Comparison of ENCODE assay signal across 1 cellular context in the genomic region with DNA sequence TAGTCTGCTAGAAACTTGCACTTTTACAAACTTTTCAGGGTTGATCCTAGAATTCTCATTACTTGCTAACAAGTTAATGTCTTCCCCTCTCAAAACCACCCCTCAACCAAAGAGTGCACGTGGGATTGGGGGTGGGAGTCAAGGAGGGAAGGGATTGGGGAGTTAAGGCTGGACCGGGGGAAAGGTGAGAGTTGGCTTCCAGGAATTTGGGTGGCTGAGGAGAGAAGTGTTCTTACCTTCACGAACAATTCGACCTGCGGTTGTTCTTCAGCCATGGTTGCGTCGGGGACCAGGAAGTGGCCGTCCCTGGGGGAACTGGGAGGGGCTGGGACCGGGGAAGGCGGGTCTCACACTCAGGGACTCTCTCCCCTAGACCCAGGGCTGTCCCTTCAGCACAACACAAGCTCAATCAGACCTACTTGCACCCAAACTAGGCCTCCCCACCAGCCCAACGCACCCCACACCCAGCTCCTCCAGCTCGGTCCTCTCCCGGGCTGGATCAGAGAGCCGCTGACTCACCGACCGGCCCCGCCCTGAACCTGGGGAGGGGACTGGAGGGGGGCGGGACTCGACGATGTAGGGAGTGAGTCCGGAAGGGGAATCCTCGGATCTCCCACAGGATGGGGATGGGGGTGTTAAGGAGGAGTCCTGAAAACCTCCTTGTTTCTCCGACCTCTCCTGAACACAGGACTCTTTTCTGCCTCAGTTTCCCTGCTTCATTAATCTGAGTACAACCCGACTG.
TF ChIP-seq lines count a peak whose summit lies in the region.

A gene (minus strand): TSS at position 505 of the 742 bp plus-strand sequence. CDS start 230 bp downstream, at position 275.

TF ChIP-seq in HEK293, 187 proteins besides CTCF, POLR2A, EP300 and RAD21 (continued from another document):
- TF ChIP-seq, protein P1, sequence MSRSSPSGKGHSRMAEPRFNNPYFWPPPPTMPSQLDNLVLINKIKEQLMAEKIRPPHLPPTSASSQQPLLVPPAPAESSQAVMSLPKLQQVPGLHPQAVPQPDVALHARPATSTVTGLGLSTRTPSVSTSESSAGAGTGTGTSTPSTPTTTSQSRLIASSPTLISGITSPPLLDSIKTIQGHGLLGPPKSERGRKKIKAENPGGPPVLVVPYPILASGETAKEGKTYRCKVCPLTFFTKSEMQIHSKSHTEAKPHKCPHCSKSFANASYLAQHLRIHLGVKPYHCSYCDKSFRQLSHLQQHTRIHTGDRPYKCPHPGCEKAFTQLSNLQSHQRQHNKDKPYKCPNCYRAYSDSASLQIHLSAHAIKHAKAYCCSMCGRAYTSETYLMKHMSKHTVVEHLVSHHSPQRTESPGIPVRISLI (tag by site-specific recombination; IDR thresholded peaks at IDR 0.05): no peak
- TF ChIP-seq ZNF350 (tag by site-specific recombination; IDR thresholded peaks at IDR 0.05) (no peak), ZNF157 (tag by site-specific recombination; IDR thresholded peaks at IDR 0.05) (no peak), MZF1 (tag by site-specific recombination; IDR thresholded peaks at IDR 0.05; ENCODE audit: borderline replicate concordance) (peak; percentile 81), ZNF335 (tag by site-specific recombination; conservative IDR thresholded peaks at IDR 0.05) (peak; percentile 48; the same call in 1 of the 2 replicates), ZNF555 (tag by site-specific recombination; conservative IDR thresholded peaks at IDR 0.05) (no peak), ZNF521 (tag by site-specific recombination; IDR thresholded peaks at IDR 0.05) (no peak), ZNF10 (tag by site-specific recombination; IDR thresholded peaks at IDR 0.05) (no peak), ZNF626 (tag by site-specific recombination; IDR thresholded peaks at IDR 0.05) (no peak), ZNF558 (tag by site-specific recombination; IDR thresholded peaks at IDR 0.05) (no peak), ZNF747 (tag by site-specific recombination; IDR thresholded peaks at IDR 0.05) (no peak), ZBTB21 (tag by site-specific recombination; IDR thresholded peaks at IDR 0.05) (no peak), KLF1 (tag by site-specific recombination; IDR thresholded peaks at IDR 0.05) (peak; percentile 89), ZNF184 (tag by site-specific recombination; IDR thresholded peaks at IDR 0.05) (no peak), ZNF677 (tag by site-specific recombination; IDR thresholded peaks at IDR 0.05) (no peak), ZNF785 (tag by site-specific recombination; IDR thresholded peaks at IDR 0.05) (no peak), ZNF530 (tag by site-specific recombination; IDR thresholded peaks at IDR 0.05; ENCODE audit: low read depth) (no peak), ZNF629 (tag by site-specific recombination; IDR thresholded peaks at IDR 0.05) (peak; percentile 38; the same call in 1 of the 2 replicates), ZNF221 (tag by site-specific recombination; IDR thresholded peaks at IDR 0.05; ENCODE audit: borderline replicate concordance) (no peak), KLF10 (tag by site-specific recombination; IDR thresholded peaks at IDR 0.05) (peak; percentile 68), ZNF214 (tag by site-specific recombination; IDR thresholded peaks at IDR 0.05; ENCODE audit: borderline replicate concordance) (no peak), ZNF701 (tag by site-specific recombination; IDR thresholded peaks at IDR 0.05) (no peak), ZNF114 (tag by site-specific recombination; IDR thresholded peaks at IDR 0.05) (no peak), ZFHX2 (tag by site-specific recombination; conservative IDR thresholded peaks at IDR 0.05) (no peak; the same call in 1 of the 2 replicates), KLF7 (tag by site-specific recombination; IDR thresholded peaks at IDR 0.05; ENCODE audit: borderline replicate concordance) (peak; percentile 74; the same call in 1 of the 2 replicates), ZNF19 (tag by site-specific recombination; IDR thresholded peaks at IDR 0.05; ENCODE audit: low read depth) (no peak), ZNF354C (tag by site-specific recombination; IDR thresholded peaks at IDR 0.05; ENCODE audit: borderline replicate concordance, low read depth) (no peak), IKZF3 (tag by site-specific recombination; IDR thresholded peaks at IDR 0.05) (peak; percentile 90), ZNF843 (tag by site-specific recombination; IDR thresholded peaks at IDR 0.05) (no peak), ZNF660 (tag by site-specific recombination; IDR thresholded peaks at IDR 0.05) (peak; percentile 71; the same call in 1 of the 2 replicates)
- TF ChIP-seq, protein P2, sequence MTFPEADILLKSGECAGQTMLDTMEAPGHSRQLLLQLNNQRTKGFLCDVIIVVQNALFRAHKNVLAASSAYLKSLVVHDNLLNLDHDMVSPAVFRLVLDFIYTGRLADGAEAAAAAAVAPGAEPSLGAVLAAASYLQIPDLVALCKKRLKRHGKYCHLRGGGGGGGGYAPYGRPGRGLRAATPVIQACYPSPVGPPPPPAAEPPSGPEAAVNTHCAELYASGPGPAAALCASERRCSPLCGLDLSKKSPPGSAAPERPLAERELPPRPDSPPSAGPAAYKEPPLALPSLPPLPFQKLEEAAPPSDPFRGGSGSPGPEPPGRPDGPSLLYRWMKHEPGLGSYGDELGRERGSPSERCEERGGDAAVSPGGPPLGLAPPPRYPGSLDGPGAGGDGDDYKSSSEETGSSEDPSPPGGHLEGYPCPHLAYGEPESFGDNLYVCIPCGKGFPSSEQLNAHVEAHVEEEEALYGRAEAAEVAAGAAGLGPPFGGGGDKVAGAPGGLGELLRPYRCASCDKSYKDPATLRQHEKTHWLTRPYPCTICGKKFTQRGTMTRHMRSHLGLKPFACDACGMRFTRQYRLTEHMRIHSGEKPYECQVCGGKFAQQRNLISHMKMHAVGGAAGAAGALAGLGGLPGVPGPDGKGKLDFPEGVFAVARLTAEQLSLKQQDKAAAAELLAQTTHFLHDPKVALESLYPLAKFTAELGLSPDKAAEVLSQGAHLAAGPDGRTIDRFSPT (tag by site-specific recombination; IDR thresholded peaks at IDR 0.05): no peak
- TF ChIP-seq, protein P3, sequence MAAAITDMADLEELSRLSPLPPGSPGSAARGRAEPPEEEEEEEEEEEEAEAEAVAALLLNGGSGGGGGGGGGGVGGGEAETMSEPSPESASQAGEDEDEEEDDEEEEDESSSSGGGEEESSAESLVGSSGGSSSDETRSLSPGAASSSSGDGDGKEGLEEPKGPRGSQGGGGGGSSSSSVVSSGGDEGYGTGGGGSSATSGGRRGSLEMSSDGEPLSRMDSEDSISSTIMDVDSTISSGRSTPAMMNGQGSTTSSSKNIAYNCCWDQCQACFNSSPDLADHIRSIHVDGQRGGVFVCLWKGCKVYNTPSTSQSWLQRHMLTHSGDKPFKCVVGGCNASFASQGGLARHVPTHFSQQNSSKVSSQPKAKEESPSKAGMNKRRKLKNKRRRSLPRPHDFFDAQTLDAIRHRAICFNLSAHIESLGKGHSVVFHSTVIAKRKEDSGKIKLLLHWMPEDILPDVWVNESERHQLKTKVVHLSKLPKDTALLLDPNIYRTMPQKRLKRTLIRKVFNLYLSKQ (tag by site-specific recombination; IDR thresholded peaks at IDR 0.05; ENCODE audit: borderline replicate concordance): no peak
- TF ChIP-seq, protein P4, sequence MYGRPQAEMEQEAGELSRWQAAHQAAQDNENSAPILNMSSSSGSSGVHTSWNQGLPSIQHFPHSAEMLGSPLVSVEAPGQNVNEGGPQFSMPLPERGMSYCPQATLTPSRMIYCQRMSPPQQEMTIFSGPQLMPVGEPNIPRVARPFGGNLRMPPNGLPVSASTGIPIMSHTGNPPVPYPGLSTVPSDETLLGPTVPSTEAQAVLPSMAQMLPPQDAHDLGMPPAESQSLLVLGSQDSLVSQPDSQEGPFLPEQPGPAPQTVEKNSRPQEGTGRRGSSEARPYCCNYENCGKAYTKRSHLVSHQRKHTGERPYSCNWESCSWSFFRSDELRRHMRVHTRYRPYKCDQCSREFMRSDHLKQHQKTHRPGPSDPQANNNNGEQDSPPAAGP (tag by site-specific recombination; IDR thresholded peaks at IDR 0.05): 0 out of 2 replicates have a peak, but pooled peaks have one; percentile 58
- TF ChIP-seq, protein P5, sequence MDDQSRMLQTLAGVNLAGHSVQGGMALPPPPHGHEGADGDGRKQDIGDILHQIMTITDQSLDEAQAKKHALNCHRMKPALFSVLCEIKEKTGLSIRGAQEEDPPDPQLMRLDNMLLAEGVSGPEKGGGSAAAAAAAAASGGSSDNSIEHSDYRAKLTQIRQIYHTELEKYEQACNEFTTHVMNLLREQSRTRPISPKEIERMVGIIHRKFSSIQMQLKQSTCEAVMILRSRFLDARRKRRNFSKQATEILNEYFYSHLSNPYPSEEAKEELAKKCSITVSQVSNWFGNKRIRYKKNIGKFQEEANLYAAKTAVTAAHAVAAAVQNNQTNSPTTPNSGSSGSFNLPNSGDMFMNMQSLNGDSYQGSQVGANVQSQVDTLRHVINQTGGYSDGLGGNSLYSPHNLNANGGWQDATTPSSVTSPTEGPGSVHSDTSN (CRISPR knock-in tag; IDR thresholded peaks at IDR 0.05): 0 out of 2 replicates have a peak, but pooled peaks have one; percentile 67
- TF ChIP-seq, protein P6, sequence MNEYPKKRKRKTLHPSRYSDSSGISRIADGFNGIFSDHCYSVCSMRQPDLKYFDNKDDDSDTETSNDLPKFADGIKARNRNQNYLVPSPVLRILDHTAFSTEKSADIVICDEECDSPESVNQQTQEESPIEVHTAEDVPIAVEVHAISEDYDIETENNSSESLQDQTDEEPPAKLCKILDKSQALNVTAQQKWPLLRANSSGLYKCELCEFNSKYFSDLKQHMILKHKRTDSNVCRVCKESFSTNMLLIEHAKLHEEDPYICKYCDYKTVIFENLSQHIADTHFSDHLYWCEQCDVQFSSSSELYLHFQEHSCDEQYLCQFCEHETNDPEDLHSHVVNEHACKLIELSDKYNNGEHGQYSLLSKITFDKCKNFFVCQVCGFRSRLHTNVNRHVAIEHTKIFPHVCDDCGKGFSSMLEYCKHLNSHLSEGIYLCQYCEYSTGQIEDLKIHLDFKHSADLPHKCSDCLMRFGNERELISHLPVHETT (tag by site-specific recombination; IDR thresholded peaks at IDR 0.05): no peak
- TF ChIP-seq, protein P7, sequence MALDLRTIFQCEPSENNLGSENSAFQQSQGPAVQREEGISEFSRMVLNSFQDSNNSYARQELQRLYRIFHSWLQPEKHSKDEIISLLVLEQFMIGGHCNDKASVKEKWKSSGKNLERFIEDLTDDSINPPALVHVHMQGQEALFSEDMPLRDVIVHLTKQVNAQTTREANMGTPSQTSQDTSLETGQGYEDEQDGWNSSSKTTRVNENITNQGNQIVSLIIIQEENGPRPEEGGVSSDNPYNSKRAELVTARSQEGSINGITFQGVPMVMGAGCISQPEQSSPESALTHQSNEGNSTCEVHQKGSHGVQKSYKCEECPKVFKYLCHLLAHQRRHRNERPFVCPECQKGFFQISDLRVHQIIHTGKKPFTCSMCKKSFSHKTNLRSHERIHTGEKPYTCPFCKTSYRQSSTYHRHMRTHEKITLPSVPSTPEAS (tag by site-specific recombination; IDR thresholded peaks at IDR 0.05): no peak
- TF ChIP-seq, protein P8, sequence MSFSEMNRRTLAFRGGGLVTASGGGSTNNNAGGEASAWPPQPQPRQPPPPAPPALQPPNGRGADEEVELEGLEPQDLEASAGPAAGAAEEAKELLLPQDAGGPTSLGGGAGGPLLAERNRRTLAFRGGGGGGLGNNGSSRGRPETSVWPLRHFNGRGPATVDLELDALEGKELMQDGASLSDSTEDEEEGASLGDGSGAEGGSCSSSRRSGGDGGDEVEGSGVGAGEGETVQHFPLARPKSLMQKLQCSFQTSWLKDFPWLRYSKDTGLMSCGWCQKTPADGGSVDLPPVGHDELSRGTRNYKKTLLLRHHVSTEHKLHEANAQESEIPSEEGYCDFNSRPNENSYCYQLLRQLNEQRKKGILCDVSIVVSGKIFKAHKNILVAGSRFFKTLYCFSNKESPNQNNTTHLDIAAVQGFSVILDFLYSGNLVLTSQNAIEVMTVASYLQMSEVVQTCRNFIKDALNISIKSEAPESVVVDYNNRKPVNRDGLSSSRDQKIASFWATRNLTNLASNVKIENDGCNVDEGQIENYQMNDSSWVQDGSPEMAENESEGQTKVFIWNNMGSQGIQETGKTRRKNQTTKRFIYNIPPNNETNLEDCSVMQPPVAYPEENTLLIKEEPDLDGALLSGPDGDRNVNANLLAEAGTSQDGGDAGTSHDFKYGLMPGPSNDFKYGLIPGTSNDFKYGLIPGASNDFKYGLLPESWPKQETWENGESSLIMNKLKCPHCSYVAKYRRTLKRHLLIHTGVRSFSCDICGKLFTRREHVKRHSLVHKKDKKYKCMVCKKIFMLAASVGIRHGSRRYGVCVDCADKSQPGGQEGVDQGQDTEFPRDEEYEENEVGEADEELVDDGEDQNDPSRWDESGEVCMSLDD (tag by site-specific recombination; IDR thresholded peaks at IDR 0.05): peak; percentile 77
- TF ChIP-seq, protein P9, sequence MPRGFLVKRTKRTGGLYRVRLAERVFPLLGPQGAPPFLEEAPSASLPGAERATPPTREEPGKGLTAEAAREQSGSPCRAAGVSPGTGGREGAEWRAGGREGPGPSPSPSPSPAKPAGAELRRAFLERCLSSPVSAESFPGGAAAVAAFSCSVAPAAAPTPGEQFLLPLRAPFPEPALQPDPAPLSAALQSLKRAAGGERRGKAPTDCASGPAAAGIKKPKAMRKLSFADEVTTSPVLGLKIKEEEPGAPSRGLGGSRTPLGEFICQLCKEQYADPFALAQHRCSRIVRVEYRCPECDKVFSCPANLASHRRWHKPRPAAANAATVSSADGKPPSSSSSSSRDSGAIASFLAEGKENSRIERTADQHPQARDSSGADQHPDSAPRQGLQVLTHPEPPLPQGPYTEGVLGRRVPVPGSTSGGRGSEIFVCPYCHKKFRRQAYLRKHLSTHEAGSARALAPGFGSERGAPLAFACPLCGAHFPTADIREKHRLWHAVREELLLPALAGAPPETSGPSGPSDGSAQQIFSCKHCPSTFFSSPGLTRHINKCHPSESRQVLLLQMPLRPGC (tag by site-specific recombination; IDR thresholded peaks at IDR 0.05): no peak
